37 cellular contexts compared by ENCODE assay signal in genomic region chr9:91705386-91705785, GRCh38.
"Had no signal": no experiment of that assay in that cellular context is flagged by ENCODE, and none has a peak within 500 bp of the region (broad histone marks: within the 10 kb centered on the region; RNA-seq: fewer than 3 reads in every experiment).

No MANE protein-coding gene starts in this region.

- H3K4me1 ChIP-seq: ascending aorta had no signal

- H3K27ac ChIP-seq: ascending aorta, cardiac muscle cell, WERI-Rb-1 had no signal

- H3K27me3 ChIP-seq: ascending aorta, cardiac muscle cell had no signal

- ATAC-seq: activated CD8-positive, alpha-beta T cell treated with anti-CD3 and anti-CD28 coated beads for 36 hours; activated naive CD4-positive, alpha-beta T cell treated with anti-CD3 and anti-CD28 coated beads, Interleukin-2, amount 50 U/mL, for 72 hours; activated naive CD8-positive, alpha-beta T cell treated with anti-CD3 and anti-CD28 coated beads, Interleukin-2, amount 50 U/mL, for 24 hours; activated T-cell treated with anti-CD3 and anti-CD28 coated beads, Interleukin-2, amount 50 U/mL, for 4 hours; activated T-cell treated with anti-CD3 and anti-CD28 coated beads, Interleukin-2, amount 50 U/mL, for 72 hours; activated T-helper 17 cell treated with anti-CD3 and anti-CD28 coated beads, Interleukin-2, amount 50 U/mL, for 72 hours had no signal

- H3K4me3 ChIP-seq: ascending aorta, cardiac muscle cell had no signal

- H3K4me3 Mint-ChIP-seq: activated B cell treated with CpG ODN at 0.5 μM for 24 hours; activated CD4-positive, alpha-beta memory T cell treated with anti-CD3 and anti-CD28 coated beads for 36 hours; activated CD4-positive, alpha-beta T cell treated with anti-CD3 and anti-CD28 coated beads, Interleukin-2, amount 10 ng/mL, durations not matched to agents 24 days and 14 days; activated CD8-positive, alpha-beta T cell treated with anti-CD3 and anti-CD28 coated beads for 36 hours; activated naive CD4-positive, alpha-beta T cell treated with anti-CD3 and anti-CD28 coated beads for 36 hours; activated naive CD8-positive, alpha-beta T cell treated with anti-CD3 and anti-CD28 coated beads, Interleukin-2, amount 10 ng/mL, durations not matched to agents 7 days and 5 days; activated naive CD8-positive, alpha-beta T cell treated with anti-CD3 and anti-CD28 coated beads, Interleukin-2, amount 50 U/mL, for 24 hours; activated T-cell treated with anti-CD3 and anti-CD28 coated beads, Interleukin-2, amount 50 U/mL, for 4 hours; activated T-cell treated with anti-CD3 and anti-CD28 coated beads, Interleukin-2, amount 50 U/mL, for 72 hours; activated T-helper 1 cell treated with anti-CD3 and anti-CD28 coated beads, Interleukin-12 subunit alpha, Interleukin-12 subunit beta, Interleukin-2, Interleukin-4 antibody, amounts not matched to agents 30 ng/mL and 10 ng/mL and 1 ng/mL, durations not matched to agents 14 hours and 24 hours and 36 hours; activated T-helper 17 cell treated with anti-CD3 and anti-CD28 coated beads, Interleukin-2, amount 50 U/mL, for 72 hours; brain; T-helper 1 cell treated with Interleukin-12 subunit alpha and Interleukin-12 subunit beta and Interleukin-4 antibody, amounts not matched to agents 30 μg/mL and 1 μg/mL, for 36 hours; T-helper 2 cell treated with Interferon-gamma antibody and Interleukin-4, amounts not matched to agents 5 μg/mL and 100 μg/mL, for 36 hours had no signal

- FAIRE-seq: bronchial epithelial cell, TTC549 had no signal

- H3K36me3 ChIP-seq: ascending aorta, cardiac muscle cell, WERI-Rb-1 had no signal

- H3K36me3 Mint-ChIP-seq: activated naive CD8-positive, alpha-beta T cell treated with anti-CD3 and anti-CD28 coated beads, Interleukin-2, amount 10 ng/mL, durations not matched to agents 7 days and 5 days; brain had no signal

- H3K4me1 Mint-ChIP-seq: activated B cell treated with CpG ODN at 0.5 μM for 24 hours; activated CD4-positive, alpha-beta T cell treated with anti-CD3 and anti-CD28 coated beads, Interleukin-2, amount 10 ng/mL, durations not matched to agents 24 days and 14 days; activated naive CD8-positive, alpha-beta T cell treated with anti-CD3 and anti-CD28 coated beads, Interleukin-2, amount 10 ng/mL, durations not matched to agents 7 days and 5 days; activated naive CD8-positive, alpha-beta T cell treated with anti-CD3 and anti-CD28 coated beads, Interleukin-2, amount 50 U/mL, for 24 hours; activated T-helper 17 cell treated with anti-CD3 and anti-CD28 coated beads, Interleukin-2, amount 50 U/mL, for 72 hours; brain had no signal

- DNase-seq: activated B cell treated with CpG ODN at 0.5 μM for 24 hours; activated CD4-positive, alpha-beta memory T cell treated with anti-CD3 and anti-CD28 coated beads for 36 hours; activated CD4-positive, alpha-beta T cell treated with anti-CD3 and anti-CD28 coated beads for 4 hours; activated CD4-positive, alpha-beta T cell treated with anti-CD3 and anti-CD28 coated beads, Interleukin-2, amount 10 ng/mL, durations not matched to agents 24 days and 14 days; activated CD4-positive, alpha-beta T cell treated with anti-CD3 and anti-CD28 coated beads, Interleukin-2, amount 50 U/mL, for 1 hour; activated CD4-positive, alpha-beta T cell treated with anti-CD3 and anti-CD28 coated beads, Interleukin-2, amount 50 U/mL, for 4 hours; activated CD4-positive, CD25-positive, alpha-beta regulatory T cell treated with anti-CD3 and anti-CD28 coated beads, Interleukin-2, amount 50 U/mL, for 72 hours; activated CD8-positive, alpha-beta memory T cell treated with anti-CD3 and anti-CD28 coated beads, Interleukin-2, amount 50 U/mL, for 4 hours; activated CD8-positive, alpha-beta T cell treated with anti-CD3 and anti-CD28 coated beads for 36 hours; activated effector memory CD4-positive, alpha-beta T cell treated with anti-CD3 and anti-CD28 coated beads, Interleukin-2, amount 50 U/mL, for 16 hours; activated gamma-delta T cell treated with Interleukin-2 at 50 U/mL for 16 hours; activated naive CD4-positive, alpha-beta T cell; activated naive CD4-positive, alpha-beta T cell treated with anti-CD3 and anti-CD28 coated beads for 36 hours; activated naive CD4-positive, alpha-beta T cell treated with anti-CD3 and anti-CD28 coated beads, Interleukin-2, amount 50 U/mL, for 16 hours; activated naive CD8-positive, alpha-beta T cell treated with anti-CD3 and anti-CD28 coated beads, Interleukin-2, amount 10 ng/mL, durations not matched to agents 7 days and 5 days; activated naive CD8-positive, alpha-beta T cell treated with anti-CD3 and anti-CD28 coated beads, Interleukin-2, amount 50 U/mL, for 24 hours; activated T-cell treated with anti-CD3 and anti-CD28 coated beads for 4 hours; activated T-cell treated with anti-CD3 and anti-CD28 coated beads, Interleukin-2, amount 50 U/mL, for 1 hour; activated T-cell treated with anti-CD3 and anti-CD28 coated beads, Interleukin-2, amount 50 U/mL, for 4 hours; activated T-cell treated with anti-CD3 and anti-CD28 coated beads, Interleukin-2, amount 50 U/mL, for 72 hours; amygdala; anterior cingulate cortex; caudate nucleus; T-helper 1 cell; T-helper 2 cell; T-helper 9 cell; WERI-Rb-1 had no signal

- H3K27ac Mint-ChIP-seq: activated B cell treated with CpG ODN at 0.5 μM for 24 hours; activated CD4-positive, alpha-beta memory T cell treated with anti-CD3 and anti-CD28 coated beads for 36 hours; activated CD4-positive, alpha-beta T cell treated with anti-CD3 and anti-CD28 coated beads, Interleukin-2, amount 10 ng/mL, durations not matched to agents 24 days and 14 days; activated CD8-positive, alpha-beta T cell treated with anti-CD3 and anti-CD28 coated beads for 36 hours; activated naive CD4-positive, alpha-beta T cell treated with anti-CD3 and anti-CD28 coated beads for 36 hours; activated naive CD4-positive, alpha-beta T cell treated with anti-CD3 and anti-CD28 coated beads, Interleukin-2, amount 50 U/mL, for 72 hours; activated naive CD8-positive, alpha-beta T cell treated with anti-CD3 and anti-CD28 coated beads, Interleukin-2, amount 10 ng/mL, durations not matched to agents 7 days and 5 days; activated naive CD8-positive, alpha-beta T cell treated with anti-CD3 and anti-CD28 coated beads, Interleukin-2, amount 50 U/mL, for 24 hours; activated T-cell treated with anti-CD3 and anti-CD28 coated beads, Interleukin-2, amount 50 U/mL, for 72 hours; activated T-helper 1 cell treated with anti-CD3 and anti-CD28 coated beads, Interleukin-12 subunit alpha, Interleukin-12 subunit beta, Interleukin-2, Interleukin-4 antibody, amounts not matched to agents 30 ng/mL and 10 ng/mL and 1 ng/mL, durations not matched to agents 14 hours and 24 hours and 36 hours; activated T-helper 17 cell treated with anti-CD3 and anti-CD28 coated beads, Interleukin-2, amount 50 U/mL, for 72 hours; brain; T-helper 1 cell treated with Interleukin-12 subunit alpha and Interleukin-12 subunit beta and Interleukin-4 antibody, amounts not matched to agents 30 μg/mL and 1 μg/mL, for 36 hours; T-helper 2 cell treated with Interferon-gamma antibody and Interleukin-4, amounts not matched to agents 5 μg/mL and 100 μg/mL, for 36 hours had no signal
